ENCODE assay signal across 21 cellular contexts in the genomic region with DNA sequence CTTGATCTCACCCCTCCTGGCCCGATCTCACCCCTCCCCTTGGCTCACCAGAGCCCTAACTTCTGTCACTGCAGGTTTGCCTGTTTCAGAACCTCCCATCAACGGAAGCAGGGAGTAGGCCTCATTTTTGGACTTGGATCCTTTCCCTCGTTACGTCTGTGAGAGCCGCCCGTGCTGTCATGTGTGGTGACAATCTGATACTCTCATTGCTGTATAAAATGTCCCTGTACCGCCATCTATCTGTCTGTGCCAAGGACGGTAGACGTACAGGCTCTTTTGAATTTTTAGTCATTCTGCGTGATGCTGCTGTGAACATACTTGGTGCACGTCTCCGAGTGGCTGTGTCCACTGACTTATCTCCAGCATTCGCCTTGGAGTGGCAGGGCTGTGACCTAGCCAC.
"Had no signal": no experiment of that assay in that cellular context is flagged by ENCODE, and none has a peak within 500 bp of the region (broad histone marks: within the 10 kb centered on the region; RNA-seq: fewer than 3 reads in every experiment).

No MANE protein-coding gene starts in this region.

- H3K4me3 ChIP-seq: body of pancreas, esophagus muscularis mucosa, left ventricle myocardium inferior, mucosa of descending colon, stomach, tibial nerve had no signal

- H3K9me3 ChIP-seq: body of pancreas had no signal

- H3K27ac ChIP-seq: body of pancreas, esophagus muscularis mucosa, left ventricle myocardium inferior, stomach, tibial nerve, VCaP had no signal

- ATAC-seq: body of pancreas; mucosa of descending colon; natural killer cell treated with Interleukin-12 subunit alpha and Interleukin-12 subunit beta and Interleukin-15 and Interleukin-18, amount 100 ng/mL, for 72 hours; right cardiac atrium; stimulated activated naive B cell treated with anti-CD40 and anti-IgM and Interleukin-4, amounts not matched to agents 10 μg/mL and 1 μg/mL and 100 μg/mL, for 72 hours had no signal

- DNase-seq: activated CD4-positive, alpha-beta T cell treated with anti-CD3 and anti-CD28 coated beads for 4 hours; activated CD4-positive, alpha-beta T cell treated with anti-CD3 and anti-CD28 coated beads, Interleukin-2, amount 50 U/mL, for 48 hours; activated CD8-positive, alpha-beta memory T cell treated with anti-CD3 and anti-CD28 coated beads for 24 hours; activated effector memory CD4-positive, alpha-beta T cell treated with Interleukin-2 at 50 U/mL for 16 hours; activated naive CD4-positive, alpha-beta T cell treated with Interleukin-2 at 50 U/mL for 16 hours; body of pancreas; effector CD4-positive, alpha-beta T cell; foreskin melanocyte; islet precursor cell; left ventricle myocardium inferior; mucosa of descending colon; stimulated activated CD4-positive, alpha-beta T cell treated with anti-CD3 and anti-CD28 coated beads, Interleukin-15, amount 100 ng/mL, for 24 hours; stimulated activated CD4-positive, alpha-beta T cell treated with anti-CD3 and anti-CD28 coated beads, Interleukin-2, amount 100 ng/mL, for 24 hours; stimulated activated naive B cell treated with anti-CD40 and anti-IgM and Interleukin-4, amounts not matched to agents 10 μg/mL and 1 μg/mL and 100 μg/mL, for 72 hours; stomach; T-helper 9 cell had no signal

- H3K4me1 ChIP-seq: body of pancreas, esophagus muscularis mucosa, left ventricle myocardium inferior had no signal

- H3K36me3 ChIP-seq: esophagus muscularis mucosa, left ventricle myocardium inferior, stomach had no signal

- H3K27me3 ChIP-seq: body of pancreas, tibial nerve had no signal
